Comparison of ENCODE assay signal across 23 cellular contexts in the genomic region with DNA sequence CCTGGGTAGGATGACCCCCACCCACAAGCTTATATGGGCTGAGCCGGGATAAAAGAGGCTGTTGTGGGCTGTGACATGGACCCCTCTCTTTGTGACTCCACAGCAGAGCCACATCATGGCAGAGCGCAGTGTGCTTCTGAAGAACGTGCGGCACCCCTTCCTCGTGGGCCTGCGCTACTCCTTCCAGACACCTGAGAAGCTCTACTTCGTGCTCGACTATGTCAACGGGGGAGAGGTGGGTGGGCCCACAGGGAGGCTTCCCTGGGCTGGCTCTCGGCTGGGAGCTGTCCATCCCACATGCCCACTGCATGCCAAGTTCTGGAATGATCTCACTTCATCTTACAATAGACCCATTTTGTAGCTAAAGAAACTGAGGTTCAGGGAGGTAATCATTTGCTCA. TPM values are rescaled to one million over a fixed set of nuclear protein-coding genes. Genes with fewer than 3 reads are reported as not detected.
"Had no signal": no experiment of that assay in that cellular context is flagged by ENCODE, and none has a peak within 500 bp of the region (broad histone marks: within the 10 kb centered on the region; RNA-seq: fewer than 3 reads in every experiment).

No MANE protein-coding gene starts in this region.

- H3K9me3 ChIP-seq: esophagus muscularis mucosa, gastroesophageal sphincter, heart left ventricle, left lung had no signal

- H3K4me3 ChIP-seq: coronary artery, dorsolateral prefrontal cortex, esophagus muscularis mucosa, gastroesophageal sphincter, heart left ventricle, left lung, lung had no signal

- H3K27me3 Mint-ChIP-seq: memory B cell had no signal

- H3K27ac Mint-ChIP-seq: immature natural killer cell, memory B cell had no signal

- H3K4me1 ChIP-seq: esophagus muscularis mucosa, foreskin keratinocyte, gastroesophageal sphincter, heart left ventricle, left lung had no signal

- H3K36me3 ChIP-seq: esophagus muscularis mucosa, gastroesophageal sphincter, heart left ventricle, left lung had no signal

- H3K4me3 Mint-ChIP-seq: immature natural killer cell, memory B cell had no signal

- H3K27me3 ChIP-seq: dorsolateral prefrontal cortex, esophagus muscularis mucosa, foreskin keratinocyte, gastroesophageal sphincter, heart left ventricle, left lung had no signal

- FAIRE-seq: colon, endothelial cell of umbilical vein, frontal cortex had no signal

- H3K36me3 Mint-ChIP-seq: immature natural killer cell had no signal

- ATAC-seq: foreskin keratinocyte, gastroesophageal sphincter, heart left ventricle, left cardiac atrium, left lung, left ventricle myocardium superior had no signal

- H3K9me3 Mint-ChIP-seq: immature natural killer cell, memory B cell had no signal

- DNase-seq: dermis blood vessel endothelial cell; dorsolateral prefrontal cortex; effector CD4-positive, alpha-beta T cell; effector memory CD4-positive, alpha-beta T cell; foreskin keratinocyte; heart left ventricle; hippocampal formation; immature natural killer cell; islet precursor cell; left cardiac atrium; left lung; left ventricle myocardium superior; mammary epithelial cell; mesendoderm; midbrain had no signal

- H3K27ac ChIP-seq: coronary artery, dorsolateral prefrontal cortex, esophagus muscularis mucosa, foreskin keratinocyte, gastroesophageal sphincter, heart left ventricle, left lung had no signal

- H3K4me1 Mint-ChIP-seq: immature natural killer cell had no signal

RNA-seq across cellular contexts. Expression of a gene that starts 10.5 kb away (rescaled TPM):
- polyA plus RNA-seq: immature natural killer cell, mammary epithelial cell had no signal
